ENCODE assay signal across 8 cellular contexts in the genomic region with DNA sequence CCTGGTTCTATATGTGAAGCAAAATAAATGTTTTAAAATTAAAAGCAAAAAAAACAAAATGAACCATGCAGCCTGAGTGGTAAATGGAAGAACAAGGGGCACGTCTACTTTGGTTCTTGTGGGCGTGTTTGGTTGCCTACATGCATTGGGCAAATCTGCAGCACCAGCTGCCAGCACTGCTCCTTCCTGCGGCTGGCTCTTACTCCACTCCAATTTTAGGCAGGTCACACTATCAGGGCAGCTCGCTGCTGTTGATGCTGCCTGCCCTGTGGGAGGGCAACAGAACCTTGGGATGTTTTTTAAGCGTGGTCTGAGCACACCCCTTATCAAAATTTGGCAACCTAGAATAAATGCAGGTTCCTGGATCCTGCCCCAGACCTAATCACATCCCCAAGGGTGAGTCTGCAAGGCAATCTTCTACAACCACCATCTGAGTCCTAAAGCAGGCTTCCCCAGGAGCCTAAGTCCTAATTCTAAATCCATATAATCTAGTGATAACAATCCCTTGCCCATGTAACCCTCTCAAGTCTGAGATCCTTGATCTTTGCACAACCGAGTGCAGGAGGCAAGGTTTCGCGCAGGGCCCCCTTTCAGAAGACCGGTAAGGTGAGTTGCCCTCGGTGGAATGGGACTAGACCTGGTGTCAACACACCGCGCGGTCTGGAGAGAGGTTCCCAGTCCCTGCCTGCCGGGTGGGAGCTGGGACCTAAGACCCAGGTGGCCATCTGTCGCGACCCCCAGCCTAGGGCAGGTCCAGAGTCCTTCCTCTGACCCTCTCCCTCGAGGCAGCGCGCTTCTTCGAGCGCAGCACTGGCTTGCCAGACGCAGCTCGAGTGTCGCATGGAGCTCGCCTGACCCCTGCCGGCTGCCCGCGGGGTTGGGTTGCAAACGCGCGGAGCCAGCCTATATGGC. TPM values are rescaled to one million over a fixed set of nuclear protein-coding genes. Genes with fewer than 3 reads are reported as not detected.
A peak's percentile ranks its signal among the peaks of the same experiment; 100 is the strongest.
DNase-seq lines count a peak whose midpoint lies in the region; ATAC-seq and TF ChIP-seq lines count a peak whose summit lies in the region.

No MANE protein-coding gene starts in this region.

- no peaks in the 10 kb centered on the region for H3K9me3 Mint-ChIP-seq in activated CD8-positive, alpha-beta T cell treated with anti-CD3 and anti-CD28 coated beads, Interleukin-2, amount 10 ng/mL, durations not matched to agents 7 days and 5 days (ENCODE audit: insufficient read depth)
- no peaks in the 10 kb centered on the region for H3K9me3 Mint-ChIP-seq in mesothelial cell of epicardium

- peak; percentile 76 for TF ChIP-seq CTCF in mesothelial cell of epicardium (IDR thresholded peaks at IDR 0.05; ENCODE audit: unreplicated experiment)

- no peak overlapping the region for H3K27ac Mint-ChIP-seq in activated CD8-positive, alpha-beta T cell treated with anti-CD3 and anti-CD28 coated beads, Interleukin-2, amount 10 ng/mL, durations not matched to agents 7 days and 5 days
- H3K27ac Mint-ChIP-seq in mesothelial cell of epicardium, result no peak overlapping the region

- peaks cover 2% of the 10 kb centered on the region for H3K36me3 Mint-ChIP-seq in activated CD8-positive, alpha-beta T cell treated with anti-CD3 and anti-CD28 coated beads, Interleukin-2, amount 10 ng/mL, durations not matched to agents 7 days and 5 days (ENCODE audit: low read depth)
- H3K36me3 Mint-ChIP-seq in mesothelial cell of epicardium, result peaks cover 7% of the 10 kb centered on the region

- H3K27me3 ChIP-seq in effector memory CD4-positive, alpha-beta T cell (replicated peaks; ENCODE audit: control insufficient read depth, insufficient read depth, low read length, poor library complexity, severe bottlenecking), result no peaks in the 10 kb centered on the region

- peak; percentile 77 for ATAC-seq in HG02588 (IDR thresholded peaks at IDR 0.05; ENCODE audit: unreplicated experiment)
- ATAC-seq in activated CD8-positive, alpha-beta T cell treated with anti-CD3 and anti-CD28 coated beads, Interleukin-2, amount 10 ng/mL, durations not matched to agents 7 days and 5 days, result peak; percentile 99

- no peaks in the 10 kb centered on the region for H3K9me3 ChIP-seq in effector memory CD4-positive, alpha-beta T cell (ENCODE audit: control insufficient read depth, low read length)

- DNase-seq in GDM1 (lab: John Stamatoyannopoulos, UW) (peak; percentile 69), NCI-H774 (lab: John Stamatoyannopoulos, UW) (peak; percentile 48), mesothelial cell of epicardium (ENCODE audit: low spot score in 2 of 2, unreplicated experiment in 2 of 2) (peak in 1 of 2 experiments; percentile 82), NK-92 (lab: John Stamatoyannopoulos, UW; ENCODE audit: unreplicated experiment) (no peak)
- peak; percentile 86 for DNase-seq in activated CD8-positive, alpha-beta T cell treated with anti-CD3 and anti-CD28 coated beads, Interleukin-2, amount 10 ng/mL, durations not matched to agents 7 days and 5 days
- DNase-seq in effector memory CD4-positive, alpha-beta T cell, result peak; percentile 53 to 67 (median 55)
- DNase-seq in stimulated activated CD8-positive, alpha-beta memory T cell treated with anti-CD3 and anti-CD28 coated beads, Interleukin-2, amount 100 ng/mL, for 48 hours (ENCODE audit: low read depth in 2 of 2), result peak; percentile 77 to 78

- no peak overlapping the region for H3K4me3 ChIP-seq in effector memory CD4-positive, alpha-beta T cell (ENCODE audit: insufficient read depth, low read depth, low read length, poor library complexity, severe bottlenecking)

- no peaks in the 10 kb centered on the region for H3K27me3 Mint-ChIP-seq in activated CD8-positive, alpha-beta T cell treated with anti-CD3 and anti-CD28 coated beads, Interleukin-2, amount 10 ng/mL, durations not matched to agents 7 days and 5 days (ENCODE audit: low read depth)
- no peaks in the 10 kb centered on the region for H3K27me3 Mint-ChIP-seq in mesothelial cell of epicardium (ENCODE audit: low read depth)

- no peak overlapping the region for H3K27ac ChIP-seq in effector memory CD4-positive, alpha-beta T cell (ENCODE audit: insufficient read depth, low read length, poor library complexity, severe bottlenecking)

- peaks cover 8% of the 10 kb centered on the region for H3K4me1 Mint-ChIP-seq in activated CD8-positive, alpha-beta T cell treated with anti-CD3 and anti-CD28 coated beads, Interleukin-2, amount 10 ng/mL, durations not matched to agents 7 days and 5 days (ENCODE audit: low read depth)
- peaks cover 16% of the 10 kb centered on the region for H3K4me1 Mint-ChIP-seq in mesothelial cell of epicardium

- CTCF ChIA-PET in activated CD8-positive, alpha-beta T cell treated with anti-CD3 and anti-CD28 coated beads, Interleukin-2, amount 10 ng/mL, durations not matched to agents 7 days and 5 days (lab: Charles Lee), result interaction anchor here (0.7 to 11.4 kb wide), 30 partner anchors 8 to 204 kb away, joined by 3 to 109 read pairs (median 6); a partner anchor contains a TSS

- H3K4me1 ChIP-seq in effector memory CD4-positive, alpha-beta T cell (ENCODE audit: control insufficient read depth, insufficient read depth, low read length, poor library complexity, severe bottlenecking), result peaks cover 6% of the 10 kb centered on the region

- POLR2A ChIA-PET in activated CD8-positive, alpha-beta T cell treated with anti-CD3 and anti-CD28 coated beads, Interleukin-2, amount 10 ng/mL, durations not matched to agents 7 days and 5 days (lab: Charles Lee), result interaction anchor here (0.9 to 2.0 kb wide), 3 partner anchors 17 to 82 kb away, joined by 3 to 5 read pairs (median 3); no protein-coding TSS in a partner anchor

- H3K4me3 Mint-ChIP-seq in activated CD8-positive, alpha-beta T cell treated with anti-CD3 and anti-CD28 coated beads, Interleukin-2, amount 10 ng/mL, durations not matched to agents 7 days and 5 days, result no peak overlapping the region
- no peak overlapping the region for H3K4me3 Mint-ChIP-seq in mesothelial cell of epicardium

- H3K36me3 ChIP-seq in effector memory CD4-positive, alpha-beta T cell (ENCODE audit: control insufficient read depth, insufficient read depth, low read length), result no peaks in the 10 kb centered on the region

RNA-seq across cellular contexts. Expression of a gene that starts 15.9 kb away (rescaled TPM):
- total RNA-seq in activated CD8-positive, alpha-beta T cell treated with anti-CD3 and anti-CD28 coated beads, Interleukin-2, amount 10 ng/mL, durations not matched to agents 7 days and 5 days, result 10 to 100 TPM; 77.7 to 79.9 TPM
- total RNA-seq in mesothelial cell of epicardium, result 101 to 117 TPM (median 104 TPM) in 3 replicates

RNA-seq across cellular contexts. Expression of a gene that starts 19.3 kb away (rescaled TPM):
- 10 to 100 TPM; 25.7 to 26.3 TPM for total RNA-seq in activated CD8-positive, alpha-beta T cell treated with anti-CD3 and anti-CD28 coated beads, Interleukin-2, amount 10 ng/mL, durations not matched to agents 7 days and 5 days
- total RNA-seq in mesothelial cell of epicardium, result 23.8 to 25.0 TPM (median 23.9 TPM) in 3 replicates

RNA-seq across cellular contexts. Expression of a gene that starts 39.0 kb away (rescaled TPM):
- 10 to 100 TPM; 71.1 to 74.1 TPM for total RNA-seq in activated CD8-positive, alpha-beta T cell treated with anti-CD3 and anti-CD28 coated beads, Interleukin-2, amount 10 ng/mL, durations not matched to agents 7 days and 5 days
- total RNA-seq in mesothelial cell of epicardium, result 29.9 to 34.6 TPM (median 31.1 TPM) in 3 replicates

RNA-seq across cellular contexts. Expression of a gene that starts 49.3 kb away (rescaled TPM):
- total RNA-seq in activated CD8-positive, alpha-beta T cell treated with anti-CD3 and anti-CD28 coated beads, Interleukin-2, amount 10 ng/mL, durations not matched to agents 7 days and 5 days, result 10 to 100 TPM; 12.1 to 12.6 TPM
- total RNA-seq in mesothelial cell of epicardium, result 39.2 to 41.9 TPM (median 40.4 TPM) in 3 replicates
